ENCODE assay signal across 21 cellular contexts in genomic region chr10:13183625-13184024, GRCh38. TPM values are rescaled to one million over a fixed set of nuclear protein-coding genes. Genes with fewer than 3 reads are reported as not detected.
DNase-seq lines count a peak whose midpoint lies in the region; ATAC-seq, FAIRE-seq and TF ChIP-seq lines count a peak whose summit lies in the region.
"Had no signal": no experiment of that assay in that cellular context is flagged by ENCODE, and none has a peak within 500 bp of the region (broad histone marks: within the 10 kb centered on the region; RNA-seq: fewer than 3 reads in every experiment).

No MANE protein-coding gene starts in this region.

- H3K27ac ChIP-seq in hepatocyte: no peak overlapping the region
- H3K27ac ChIP-seq: left lung, testis had no signal

- FAIRE-seq in bronchial epithelial cell (lab: Jason Lieb, UNC): no peak

- WGBS in hepatocyte (ENCODE audit: low lambda C conversion rate, missing lambda C conversion rate): 90% methylated on average over 5 of the region's 5 CpGs

- H3K36me3 ChIP-seq in bronchial epithelial cell (ENCODE audit: control insufficient read depth, insufficient read depth, low read length): no peaks in the 10 kb centered on the region
- no peaks in the 10 kb centered on the region for H3K36me3 ChIP-seq in mucosa of descending colon (ENCODE audit: low read depth)
- no peaks in the 10 kb centered on the region for H3K36me3 ChIP-seq in hepatocyte (replicated peaks; ENCODE audit: insufficient read depth, low read depth)

- no peaks in the 10 kb centered on the region for H3K27me3 ChIP-seq in bronchial epithelial cell (ENCODE audit: control insufficient read depth, insufficient read depth, low read length)
- no peaks in the 10 kb centered on the region for H3K27me3 ChIP-seq in hepatocyte
- H3K27me3 ChIP-seq: left lung, testis had no signal

- H3K4me3 ChIP-seq in bronchial epithelial cell (ENCODE audit: low read depth, low read length) (no peak overlapping the region), mucosa of descending colon (no peak overlapping the region), hepatocyte (no peak overlapping the region), foreskin fibroblast (ENCODE audit: low read depth in 1 of 2, low read length in 2 of 2) (no peak overlapping the region)
- H3K4me3 ChIP-seq: left lung, smooth muscle cell, testis had no signal

- no peak overlapping the region for H3K4me2 ChIP-seq in hepatocyte
- H3K4me2 ChIP-seq: smooth muscle cell had no signal

- no peaks in the 10 kb centered on the region for H3K9me2 ChIP-seq in hepatocyte (replicated peaks; ENCODE audit: insufficient read depth)

- intact Hi-C loops in mucosa of descending colon (cut with DNase I, micrococcal nuclease): no loop called here

- no peaks in the 10 kb centered on the region for H3K79me2 ChIP-seq in hepatocyte

- no peaks in the 10 kb centered on the region for H3K9me3 ChIP-seq in mucosa of descending colon
- no peaks in the 10 kb centered on the region for H3K9me3 ChIP-seq in hepatocyte (ENCODE audit: low read depth)
- H3K9me3 ChIP-seq: left lung, testis had no signal

- H2AFZ ChIP-seq in hepatocyte: no peak overlapping the region

- peak; percentile 62 for ATAC-seq in GM18502 (IDR thresholded peaks at IDR 0.05; ENCODE audit: poor library complexity, unreplicated experiment)
- ATAC-seq in GM19452 (IDR thresholded peaks at IDR 0.05; ENCODE audit: unreplicated experiment): peak; percentile 66
- peak; percentile 54 for ATAC-seq in HG02884 (IDR thresholded peaks at IDR 0.05; ENCODE audit: unreplicated experiment)
- ATAC-seq in mucosa of descending colon: no peak

- H3K4me1 ChIP-seq in mucosa of descending colon (ENCODE audit: low read depth): no peaks in the 10 kb centered on the region
- H3K4me1 ChIP-seq in hepatocyte (ENCODE audit: insufficient read depth): no peaks in the 10 kb centered on the region
- H3K4me1 ChIP-seq: left lung, testis had no signal

- TF ChIP-seq CTCF in bronchial epithelial cell (IDR thresholded peaks at IDR 0.05; ENCODE audit: insufficient read depth, low read length, severe bottlenecking) (no peak), mucosa of descending colon (IDR thresholded peaks at IDR 0.05) (no peak), hepatocyte (IDR thresholded peaks at IDR 0.05; ENCODE audit: poor library complexity) (no peak), foreskin fibroblast (IDR thresholded peaks at IDR 0.05; ENCODE audit: low read depth, low read length) (no peak)

- H4K20me1 ChIP-seq in hepatocyte (ENCODE audit: insufficient read depth, poor library complexity, severe bottlenecking): no peaks in the 10 kb centered on the region

- DNase-seq in bronchial epithelial cell (ENCODE audit: low read depth) (peak; percentile 39), mucosa of descending colon (no peak), hepatocyte (ENCODE audit: low spot score) (no peak), foreskin fibroblast (no peak)
- no peak for DNase-seq in stimulated activated CD4-positive, alpha-beta T cell treated with anti-CD3 and anti-CD28 coated beads, Interleukin-4, amount 100 ng/mL, for 24 hours
- DNase-seq: KG1; left lung; MV-4-11; NCI-H2081 treated with DMSO at 0.1 percent for 48 hours; SHP77; stimulated activated CD4-positive, alpha-beta T cell treated with anti-CD3 and anti-CD28 coated beads, Interleukin-4, amount 100 ng/mL, for 4 hours; testis had no signal

RNA-seq across cellular contexts. Expression of gene MCM10, which starts 22.3 kb away (rescaled TPM):
- total RNA-seq in bronchial epithelial cell (under 0.01 and 0.38 TPM in 2 replicates), mucosa of descending colon (1 to 10 TPM; 1.6 to 8.6 (median 2.2) TPM), hepatocyte (2.7 and 3.1 TPM in 2 replicates)
- 3.6 and 4.7 TPM in 2 replicates for polyA plus RNA-seq in hepatocyte

RNA-seq across cellular contexts. Expression of gene UCMA, which starts 50.5 kb away (rescaled TPM):
- total RNA-seq in bronchial epithelial cell (not detected in 2 replicates), mucosa of descending colon (not detected), hepatocyte (not detected in 2 replicates)
- polyA plus RNA-seq in hepatocyte: not detected in 2 replicates
- total RNA-seq: activated CD8-positive, alpha-beta memory T cell treated with anti-CD3 and anti-CD28 coated beads for 36 hours; dermis microvascular lymphatic vessel endothelial cell; left lung; mucosa of gallbladder; smooth muscle cell had no signal
- polyA plus RNA-seq: adipose tissue, esophagus, smooth muscle cell had no signal
